ENCODE assay signal across 12 cellular contexts in the genomic region with DNA sequence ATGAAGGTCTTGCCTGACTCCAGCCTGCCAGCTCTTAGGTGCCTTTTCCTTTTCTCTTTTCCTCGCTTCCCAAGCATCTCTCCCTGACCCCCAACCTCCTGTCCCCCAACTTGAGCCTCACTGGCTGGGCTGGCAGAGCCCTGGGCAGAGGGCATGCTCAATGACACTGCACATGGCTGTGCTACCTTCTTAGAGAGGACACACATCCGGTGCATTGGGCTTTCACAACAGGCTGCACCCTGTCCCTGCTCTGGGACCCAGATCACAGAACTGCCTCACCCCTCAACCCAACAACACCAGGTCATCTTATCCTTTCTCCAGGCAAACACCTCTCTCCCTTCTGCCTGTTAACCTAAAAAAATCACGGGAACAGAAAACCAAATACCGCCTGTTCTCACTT.
"Had no signal": no experiment of that assay in that cellular context is flagged by ENCODE, and none has a peak within 500 bp of the region (broad histone marks: within the 10 kb centered on the region; RNA-seq: fewer than 3 reads in every experiment).

No MANE protein-coding gene starts in this region.

- H3K4me3 Mint-ChIP-seq: activated T-cell treated with anti-CD3 and anti-CD28 coated beads, Interleukin-2, amount 50 U/mL, for 4 hours; effector memory CD8-positive, alpha-beta T cell; nephron progenitor cell had no signal

- H3K27ac ChIP-seq: brain microvascular endothelial cell, ovary, vagina, VCaP had no signal

- H3K27me3 Mint-ChIP-seq: effector memory CD8-positive, alpha-beta T cell had no signal

- H3K36me3 ChIP-seq: brain microvascular endothelial cell, ovary, vagina had no signal

- H3K4me1 ChIP-seq: vagina had no signal

- DNase-seq: activated CD4-positive, alpha-beta T cell treated with anti-CD3 and anti-CD28 coated beads for 4 hours; activated naive CD4-positive, alpha-beta T cell; activated T-cell treated with anti-CD3 and anti-CD28 coated beads, Interleukin-2, amount 50 U/mL, for 4 hours; brain microvascular endothelial cell; effector memory CD8-positive, alpha-beta T cell; hypothalamus; left cardiac atrium; nephron progenitor cell; ovary; stimulated activated CD4-positive, alpha-beta T cell treated with anti-CD3 and anti-CD28 coated beads, Interleukin-4, amount 100 ng/mL, for 1 hour had no signal

- H3K4me3 ChIP-seq: ovary had no signal

- ATAC-seq: activated T-cell treated with anti-CD3 and anti-CD28 coated beads, Interleukin-2, amount 50 U/mL, for 4 hours; effector memory CD8-positive, alpha-beta T cell had no signal

- H3K27me3 ChIP-seq: brain microvascular endothelial cell, ovary, vagina had no signal

- H3K9me3 ChIP-seq: ovary, vagina had no signal

- H3K27ac Mint-ChIP-seq: nephron progenitor cell had no signal
